Comparison of ENCODE assay signal across 11 cellular contexts in genomic region chr2:56168163-56168562, GRCh38. TPM values are rescaled to one million over a fixed set of nuclear protein-coding genes. Genes with fewer than 3 reads are reported as not detected.
A peak's percentile ranks its signal among the peaks of the same experiment; 100 is the strongest.
DNase-seq lines count a peak whose midpoint lies in the region; ATAC-seq, FAIRE-seq and TF ChIP-seq lines count a peak whose summit lies in the region.
"Had no signal": no experiment of that assay in that cellular context is flagged by ENCODE, and none has a peak within 500 bp of the region (broad histone marks: within the 10 kb centered on the region; RNA-seq: fewer than 3 reads in every experiment).

No MANE protein-coding gene starts in this region.

- no peak for FAIRE-seq in GM12891 (lab: Jason Lieb, UNC)

- peak; percentile 85 for DNase-seq in DMS53 (lab: John Stamatoyannopoulos, UW)
- DNase-seq in NCI-H187 treated with DMSO at 0.1 percent for 48 hours (lab: John Stamatoyannopoulos, UW) = peak; percentile 78
- DNase-seq in mammary epithelial cell = peak; percentile 8
- DNase-seq in mucosa of descending colon = no peak
- no peak for DNase-seq in NCI-H2171 (lab: John Stamatoyannopoulos, UW)
- DNase-seq in GM12891 (ENCODE audit: insufficient read length, low spot score) = no peak
- DNase-seq in DMS79 treated with DMSO at 0.1 percent for 48 hours (lab: John Stamatoyannopoulos, UW) = no peak
- DNase-seq: Caco-2 had no signal

- no peak overlapping the region for H3K27ac ChIP-seq in mammary epithelial cell (ENCODE audit: insufficient read depth, low read depth, low read length)
- H3K27ac ChIP-seq: ascending aorta, RWPE1 had no signal

- no peaks in the 10 kb centered on the region for H3K27me3 ChIP-seq in mammary epithelial cell (ENCODE audit: insufficient read depth, low read length)
- H3K27me3 ChIP-seq: ascending aorta had no signal

- no peaks in the 10 kb centered on the region for H3K36me3 ChIP-seq in mammary epithelial cell (ENCODE audit: insufficient read depth, low read length)
- no peaks in the 10 kb centered on the region for H3K36me3 ChIP-seq in mucosa of descending colon (ENCODE audit: low read depth)
- H3K36me3 ChIP-seq: ascending aorta had no signal

- in situ Hi-C loops in mammary epithelial cell (cut with MboI; ENCODE audit: low sequenced_read_pairs in 2 of 2) = no loop called here

- TF ChIP-seq POLR2A in GM12891 (IDR thresholded peaks at IDR 0.05; ENCODE audit: low read depth, low read length) = no peak

- no peaks in the 10 kb centered on the region for H3K79me2 ChIP-seq in mammary epithelial cell (ENCODE audit: insufficient read depth, low read length)

- intact Hi-C loops in mammary epithelial cell (cut with micrococcal nuclease) = no loop called here
- intact Hi-C loops in mucosa of descending colon (cut with DNase I, micrococcal nuclease) = no loop called here

- no peak overlapping the region for H3K9ac ChIP-seq in mammary epithelial cell (ENCODE audit: insufficient read depth, low read length)

- H3K4me1 ChIP-seq in mammary epithelial cell (ENCODE audit: insufficient read depth, low read length) = no peaks in the 10 kb centered on the region
- no peaks in the 10 kb centered on the region for H3K4me1 ChIP-seq in mucosa of descending colon (ENCODE audit: low read depth)
- H3K4me1 ChIP-seq: ascending aorta, Caco-2 had no signal

- peak; percentile 35 for ATAC-seq in mucosa of descending colon
- no peak for ATAC-seq in HG02885 (IDR thresholded peaks at IDR 0.05; ENCODE audit: poor library complexity, unreplicated experiment)

- 52% methylated on average over 3 of the region's 3 CpGs for whole genome bisulfite sequencing in mammary epithelial cell (ENCODE audit: low coverage, missing lambda C conversion rate)

- H2AFZ ChIP-seq in mammary epithelial cell (ENCODE audit: low read depth, low read length) = no peak overlapping the region

- no TSS peak for BruUV-seq in mammary epithelial cell (replicated peaks; lab: Mats Ljungman, UMichigan)

- CTCF ChIA-PET in mammary epithelial cell (lab: Charles Lee; ENCODE audit: low non-redundant PET) = interaction anchor here (0.8 kb wide), 1 partner anchor 38 kb away, joined by 13 read pairs; no protein-coding TSS in a partner anchor

- no peak overlapping the region for H3K4me2 ChIP-seq in mammary epithelial cell (ENCODE audit: insufficient read depth, low read depth, low read length)

- dilution Hi-C loops in mammary epithelial cell (cut with HindIII; ENCODE audit: low sequenced_read_pairs) = no loop called here

- TF ChIP-seq CTCF in mammary epithelial cell (conservative IDR thresholded peaks at IDR 0.05 in 1 of 2, IDR thresholded peaks at IDR 0.05 in 1 of 2; ENCODE audit: extremely low read depth in 1 of 2, insufficient read depth in 1 of 2, low read depth in 1 of 2, low read length in 2 of 2) = no peak
- TF ChIP-seq CTCF in mucosa of descending colon (IDR thresholded peaks at IDR 0.05) = no peak

- H3K4me3 ChIP-seq in mammary epithelial cell (replicated peaks in 1 of 3; ENCODE audit: insufficient read depth in 1 of 3, low read depth in 2 of 3, low read length in 3 of 3) (no peak overlapping the region), mucosa of descending colon (no peak overlapping the region)
- H3K4me3 ChIP-seq: ascending aorta had no signal

- H3K9me3 ChIP-seq in mammary epithelial cell (replicated peaks; ENCODE audit: insufficient read depth, low read length) = no peaks in the 10 kb centered on the region
- H3K9me3 ChIP-seq in mucosa of descending colon = no peaks in the 10 kb centered on the region
- H3K9me3 ChIP-seq: ascending aorta, Caco-2 had no signal

- no peaks in the 10 kb centered on the region for H4K20me1 ChIP-seq in mammary epithelial cell (ENCODE audit: insufficient read depth, low read length)

TF ChIP-seq in GM12891, 5 proteins besides CTCF, POLR2A, EP300 and RAD21:
- TF ChIP-seq SPI1 (IDR thresholded peaks at IDR 0.05; ENCODE audit: low read depth, low read length) (no peak), POU2F2 (IDR thresholded peaks at IDR 0.05; ENCODE audit: low read depth, low read length) (no peak), TAF1 (IDR thresholded peaks at IDR 0.05; ENCODE audit: low read depth, low read length) (no peak), PAX5 (IDR thresholded peaks at IDR 0.05; ENCODE audit: insufficient read depth, low read length, severe bottlenecking) (no peak), POLR2AphosphoS5 (IDR thresholded peaks at IDR 0.05; ENCODE audit: low read depth, low read length) (no peak)

RNA-seq across cellular contexts. Expression of gene CCDC85A, which starts 15.6 kb away (rescaled TPM):
- total RNA-seq in mammary epithelial cell = under 1 TPM in 1 of 2 donors, not detected in 1; 0.17 TPM
- 0.01 TPM for polyA plus RNA-seq in mammary epithelial cell
- polyA minus RNA-seq in mammary epithelial cell = not detected
- total RNA-seq in mucosa of descending colon = 1 to 10 TPM in 1 of 3 donors, under 1 TPM in 2; 0.41 to 2.7 (median 0.49) TPM
- not detected for polyA plus RNA-seq in GM12891 (2012; ENCODE audit: low read depth, missing spikeins)
- total RNA-seq: Caco-2 had no signal

Comparison
In these comparisons a context has a peak if more than half of its experiments do, and no peak if none do; other contexts are left out.
1. DNase-seq: peak in DMS53 (single experiment), NCI-H187 treated with DMSO at 0.1 percent for 48 hours (single experiment) and mammary epithelial cell (single experiment); none in mucosa of descending colon (0 of 3), NCI-H2171 (single experiment), GM12891 (single experiment) and DMS79 treated with DMSO at 0.1 percent for 48 hours (single experiment).